23 cellular contexts compared by ENCODE assay signal in genomic region chr7:28500143-28500542, GRCh38.
"Had no signal": no experiment of that assay in that cellular context is flagged by ENCODE, and none has a peak within 500 bp of the region (broad histone marks: within the 10 kb centered on the region; RNA-seq: fewer than 3 reads in every experiment).

No MANE protein-coding gene starts in this region.

- ATAC-seq: Panc1, Right ventricle myocardium inferior, T-cell had no signal

- H3K36me3 Mint-ChIP-seq: activated CD4-positive, alpha-beta memory T cell treated with anti-CD3 and anti-CD28 coated beads for 36 hours; activated naive CD4-positive, alpha-beta T cell treated with anti-CD3 and anti-CD28 coated beads, Interleukin-2, amount 50 U/mL, for 24 hours; T-cell had no signal

- DNase-seq: activated CD4-positive, alpha-beta memory T cell treated with anti-CD3 and anti-CD28 coated beads for 36 hours; activated CD4-positive, alpha-beta T cell treated with anti-CD3 and anti-CD28 coated beads, Interleukin-2, amount 10 ng/mL, durations not matched to agents 7 days and 5 days; activated CD4-positive, CD25-positive, alpha-beta regulatory T cell; activated effector memory CD4-positive, alpha-beta T cell treated with Interleukin-2 at 50 U/mL for 16 hours; activated naive CD4-positive, alpha-beta T cell; activated T-cell treated with anti-CD3 and anti-CD28 coated beads, Interleukin-2, amount 50 U/mL, for 24 hours; brain microvascular endothelial cell; cerebellar nuclear complex; KG1; NCI-H1092; NCI-H1417; NCI-H1930; NCI-H2171; NCI-H226; NCI-H526; NCI-H82; OCI-M1; RPMI8226; T-cell had no signal

- H3K27ac Mint-ChIP-seq: activated CD4-positive, alpha-beta memory T cell treated with anti-CD3 and anti-CD28 coated beads for 36 hours; activated CD4-positive, alpha-beta T cell treated with anti-CD3 and anti-CD28 coated beads, Interleukin-2, amount 10 ng/mL, durations not matched to agents 7 days and 5 days; activated naive CD4-positive, alpha-beta T cell treated with anti-CD3 and anti-CD28 coated beads, Interleukin-2, amount 50 U/mL, for 24 hours; activated T-cell treated with anti-CD3 and anti-CD28 coated beads, Interleukin-2, amount 50 U/mL, for 24 hours; activated T-helper 1 cell treated with anti-CD3 and anti-CD28 coated beads, Interleukin-12 subunit alpha, Interleukin-12 subunit beta, Interleukin-2, Interleukin-4 antibody, amounts not matched to agents 30 ng/mL and 10 ng/mL and 1 ng/mL, durations not matched to agents 14 hours and 24 hours and 36 hours had no signal

- H3K4me3 Mint-ChIP-seq: activated CD4-positive, alpha-beta memory T cell treated with anti-CD3 and anti-CD28 coated beads for 36 hours; activated CD4-positive, alpha-beta T cell treated with anti-CD3 and anti-CD28 coated beads, Interleukin-2, amount 10 ng/mL, durations not matched to agents 7 days and 5 days; activated naive CD4-positive, alpha-beta T cell treated with anti-CD3 and anti-CD28 coated beads, Interleukin-2, amount 50 U/mL, for 24 hours; activated T-cell treated with anti-CD3 and anti-CD28 coated beads, Interleukin-2, amount 50 U/mL, for 24 hours; activated T-helper 1 cell treated with anti-CD3 and anti-CD28 coated beads, Interleukin-12 subunit alpha, Interleukin-12 subunit beta, Interleukin-2, Interleukin-4 antibody, amounts not matched to agents 30 ng/mL and 10 ng/mL and 1 ng/mL, durations not matched to agents 14 hours and 24 hours and 36 hours; T-cell had no signal

- H3K9me3 Mint-ChIP-seq: activated CD4-positive, alpha-beta memory T cell treated with anti-CD3 and anti-CD28 coated beads for 36 hours; activated CD4-positive, alpha-beta T cell treated with anti-CD3 and anti-CD28 coated beads, Interleukin-2, amount 10 ng/mL, durations not matched to agents 7 days and 5 days; activated naive CD4-positive, alpha-beta T cell treated with anti-CD3 and anti-CD28 coated beads, Interleukin-2, amount 50 U/mL, for 24 hours; activated T-cell treated with anti-CD3 and anti-CD28 coated beads, Interleukin-2, amount 50 U/mL, for 24 hours; activated T-helper 1 cell treated with anti-CD3 and anti-CD28 coated beads, Interleukin-12 subunit alpha, Interleukin-12 subunit beta, Interleukin-2, Interleukin-4 antibody, amounts not matched to agents 30 ng/mL and 10 ng/mL and 1 ng/mL, durations not matched to agents 14 hours and 24 hours and 36 hours; T-cell had no signal

- H3K4me1 Mint-ChIP-seq: activated CD4-positive, alpha-beta T cell treated with anti-CD3 and anti-CD28 coated beads, Interleukin-2, amount 10 ng/mL, durations not matched to agents 7 days and 5 days; activated naive CD4-positive, alpha-beta T cell treated with anti-CD3 and anti-CD28 coated beads, Interleukin-2, amount 50 U/mL, for 24 hours; T-cell had no signal
